ENCODE assay signal across 11 cellular contexts in the genomic region with DNA sequence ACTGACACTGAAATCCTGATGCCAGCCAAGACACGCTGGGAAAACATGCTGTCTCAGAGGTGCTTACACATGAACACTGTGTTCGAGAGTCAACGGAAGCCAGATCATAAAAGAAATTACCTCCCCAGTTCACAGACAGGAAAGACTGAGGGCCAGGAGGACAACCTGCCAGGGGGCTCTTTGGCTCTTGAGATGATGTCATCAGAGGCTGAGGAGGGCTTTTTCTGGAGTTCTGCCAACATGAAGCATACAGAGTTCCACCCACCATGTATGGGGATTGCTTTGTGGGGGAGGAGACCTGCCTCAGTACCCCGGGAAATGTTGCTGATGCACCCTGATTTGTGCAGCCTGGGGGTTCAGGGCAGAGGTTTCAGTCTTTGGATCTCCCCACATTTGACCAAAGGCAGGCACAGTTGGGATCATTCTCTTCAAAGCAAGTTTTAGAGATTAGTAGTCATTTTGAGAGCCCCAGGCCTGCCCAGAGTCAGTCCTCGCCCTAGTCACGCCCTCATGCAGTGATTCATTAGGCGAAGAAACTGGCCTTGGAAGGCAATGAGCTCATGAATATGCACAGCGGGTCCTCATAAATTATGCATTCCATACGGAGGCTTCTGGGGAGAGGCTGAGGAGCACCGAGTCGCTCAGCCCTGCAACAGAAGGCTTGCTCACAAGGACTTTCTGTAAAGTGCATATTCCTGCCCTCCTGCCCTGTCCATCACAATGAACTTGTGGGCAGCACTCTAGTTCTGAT. TPM values are rescaled to one million over a fixed set of nuclear protein-coding genes. Genes with fewer than 3 reads are reported as not detected.
A peak's percentile ranks its signal among the peaks of the same experiment; 100 is the strongest.
DNase-seq lines count a peak whose midpoint lies in the region; ATAC-seq and TF ChIP-seq lines count a peak whose summit lies in the region.
"Had no signal": no experiment of that assay in that cellular context is flagged by ENCODE, and none has a peak within 500 bp of the region (broad histone marks: within the 10 kb centered on the region; RNA-seq: fewer than 3 reads in every experiment).

No MANE protein-coding gene starts in this region.

- H3K4me1 ChIP-seq in adrenal gland (replicated peaks in 1 of 2) (peaks cover 37 to 48% of the 10 kb centered on the region in 2 donors), iPS-20b (ENCODE audit: insufficient read depth, low read length) (peaks cover 7% of the 10 kb centered on the region; the same call in 1 of the 2 replicates), transverse colon (peaks cover 25 to 43% (median 31%) of the 10 kb centered on the region in 4 donors)

- H3K9ac ChIP-seq in iPS-20b (ENCODE audit: low read depth, low read length) = peak overlapping the region; percentile 12; the same call in 1 of the 2 replicates

- no peaks in the 10 kb centered on the region for H3K9me3 ChIP-seq in adrenal gland (replicated peaks in 1 of 3)
- H3K9me3 ChIP-seq in iPS-20b (ENCODE audit: insufficient read depth, low read depth, low read length) = no peaks in the 10 kb centered on the region
- no peaks in the 10 kb centered on the region for H3K9me3 ChIP-seq in transverse colon

- TF ChIP-seq CTCF in adrenal gland (IDR thresholded peaks at IDR 0.05) (no peak), transverse colon (IDR thresholded peaks at IDR 0.05) (no peak)

- H3K4me3 ChIP-seq in adrenal gland = no peak overlapping the region
- H3K4me3 ChIP-seq in iPS-20b (ENCODE audit: low read length) = no peak overlapping the region
- no peak overlapping the region for H3K4me3 ChIP-seq in transverse colon

- peak in 1 of 2 donors; percentile 28 for TF ChIP-seq POLR2A in adrenal gland (IDR thresholded peaks at IDR 0.05)
- no peak for TF ChIP-seq POLR2A in transverse colon (IDR thresholded peaks at IDR 0.05)

- in situ Hi-C loops in transverse colon (cut with MboI; ENCODE audit: low pct_ligation_motif_present in 1 of 4, low pct_unique_long_range_greater_than_20kb in 1 of 4, low sequenced_read_pairs in 3 of 4) = no loop called here

- peak; percentile 27 to 38 for DNase-seq in activated CD4-positive, alpha-beta T cell treated with anti-CD3 and anti-CD28 coated beads, Interleukin-2, amount 50 U/mL, for 48 hours
- DNase-seq in activated CD4-positive, alpha-beta T cell treated with anti-CD3 and anti-CD28 coated beads, Interleukin-2, amount 50 U/mL, for 1 hour = no peak
- DNase-seq in adrenal gland (peak; percentile 52 to 81 (median 77)), transverse colon (no peak), NAMALWA (ENCODE audit: low spot score) (no peak)
- no peak for DNase-seq in activated T-cell treated with anti-CD3 and anti-CD28 coated beads, Interleukin-2, amount 50 U/mL, for 1 hour
- DNase-seq: NCI-H1092 treated with DMSO at 0.1 percent for 48 hours, substantia nigra had no signal

- intact Hi-C loops in adrenal gland (cut with DNase I) (no loop called here), transverse colon (cut with DNase I; ENCODE audit: low total_unique reads) (no loop called here)

- no peak for TF ChIP-seq EP300 in transverse colon (IDR thresholded peaks at IDR 0.05; ENCODE audit: low read depth)

- 54 to 65% (median 57%) methylated on average over 8 to 11 of the region's 11 CpGs for WGBS in adrenal gland, 4 donors
- WGBS in transverse colon (ENCODE audit: low coverage in 1 of 2), 2 donors = 49% methylated on average over 11 of the region's 11 CpGs; no CpG with 5 or more reads in 1 of the 2 donors

- no peaks in the 10 kb centered on the region for H3K27me3 ChIP-seq in adrenal gland
- no peaks in the 10 kb centered on the region; the same call in 1 of the 2 replicates for H3K27me3 ChIP-seq in iPS-20b (ENCODE audit: insufficient read depth, low read length)
- no peaks in the 10 kb centered on the region for H3K27me3 ChIP-seq in transverse colon

- H3K36me3 ChIP-seq in adrenal gland (replicated peaks in 1 of 2) = no peaks in the 10 kb centered on the region
- H3K36me3 ChIP-seq in iPS-20b (ENCODE audit: insufficient read depth, low read depth, low read length) = no peaks in the 10 kb centered on the region
- no peaks in the 10 kb centered on the region for H3K36me3 ChIP-seq in transverse colon

- H3K27ac ChIP-seq in adrenal gland (peak overlapping the region in 3 of 5 donors; percentile 57 to 77 (median 66)), iPS-20b (ENCODE audit: low read length) (no peak overlapping the region), transverse colon (peak overlapping the region; percentile 72 to 83 (median 78))
- H3K27ac ChIP-seq: C4-2B had no signal

- ATAC-seq in GM21717 (IDR thresholded peaks at IDR 0.05; ENCODE audit: unreplicated experiment) = no peak

RNA-seq across cellular contexts. Expression of gene EML1, which starts 34.9 kb away (rescaled TPM):
- total RNA-seq in adrenal gland (10 to 100 TPM; 10.3 to 59.5 (median 21.0) TPM), transverse colon (10 to 100 TPM; 16.8 to 59.5 (median 21.9) TPM)
- 1 to 10 TPM; 5.5 to 8.1 (median 7.6) TPM for polyA plus RNA-seq in adrenal gland

Comparison
In these comparisons a context has a peak if more than half of its experiments do, and no peak if none do; other contexts are left out.
1. DNase-seq: peak in activated CD4-positive, alpha-beta T cell treated with anti-CD3 and anti-CD28 coated beads, Interleukin-2, amount 50 U/mL, for 48 hours (2 of 2) and adrenal gland (7 of 7); none in activated CD4-positive, alpha-beta T cell treated with anti-CD3 and anti-CD28 coated beads, Interleukin-2, amount 50 U/mL, for 1 hour (single experiment), transverse colon (single experiment), NAMALWA (single experiment) and activated T-cell treated with anti-CD3 and anti-CD28 coated beads, Interleukin-2, amount 50 U/mL, for 1 hour (single experiment).